Comparison of ENCODE assay signal across 15 cellular contexts in genomic region chr1:232385221-232385620, GRCh38.
DNase-seq lines count a peak whose midpoint lies in the region; ATAC-seq and TF ChIP-seq lines count a peak whose summit lies in the region.
"Had no signal": no experiment of that assay in that cellular context is flagged by ENCODE, and none has a peak within 500 bp of the region (broad histone marks: within the 10 kb centered on the region; RNA-seq: fewer than 3 reads in every experiment).

No MANE protein-coding gene starts in this region.

- no peak overlapping the region for H3K27ac ChIP-seq in RWPE2 (ENCODE audit: poor library complexity, severe bottlenecking)
- H3K27ac ChIP-seq in osteoblast (ENCODE audit: low read depth, low read length) = no peak overlapping the region
- no peak overlapping the region for H3K27ac ChIP-seq in substantia nigra (ENCODE audit: low read depth, low read length, poor library complexity, severe bottlenecking)
- H3K27ac ChIP-seq: epithelial cell of prostate had no signal

- H3K36me3 Mint-ChIP-seq in Caco-2 (ENCODE audit: insufficient read depth, unreplicated experiment) (peaks cover 7% of the 10 kb centered on the region), nephron progenitor cell (ENCODE audit: low read depth) (no peaks in the 10 kb centered on the region)
- H3K36me3 Mint-ChIP-seq in stimulated activated effector memory CD8-positive, alpha-beta T cell treated with anti-CD3 and anti-CD28 coated beads, Interleukin-12 subunit alpha, Interleukin-12 subunit beta, amount 100 ng/mL, for 72 hours = no peaks in the 10 kb centered on the region
- H3K36me3 Mint-ChIP-seq: immature natural killer cell, natural killer cell had no signal

- no peaks in the 10 kb centered on the region for H4K20me1 ChIP-seq in osteoblast (ENCODE audit: insufficient read depth, low read length)

- TF ChIP-seq CTCF in RWPE2 (IDR thresholded peaks at IDR 0.05; ENCODE audit: poor library complexity, severe bottlenecking) (no peak), osteoblast (IDR thresholded peaks at IDR 0.05; ENCODE audit: extremely low read depth, low read depth, low read length) (no peak), Caco-2 (IDR thresholded peaks at IDR 0.05; ENCODE audit: insufficient read depth in 1 of 2, low read depth in 1 of 2, low read length in 1 of 2, severe bottlenecking in 1 of 2, unreplicated experiment in 1 of 2) (no peak), nephron progenitor cell (IDR thresholded peaks at IDR 0.05) (no peak)

- H3K4me3 ChIP-seq in RWPE2 (ENCODE audit: severe bottlenecking) (no peak overlapping the region), osteoblast (ENCODE audit: insufficient read depth, low read length) (no peak overlapping the region), Caco-2 (ENCODE audit: low read depth, low read length) (no peak overlapping the region)

- DNase-seq in ELF-1 (ENCODE audit: low read depth, low spot score) (peak; percentile 41), RWPE2 (ENCODE audit: low spot score) (no peak), fibroblast of gingiva (ENCODE audit: low read depth) (peak; percentile 34), osteoblast (ENCODE audit: insufficient read length, low spot score, missing footprints) (no peak), Caco-2 (no peak), nephron progenitor cell (no peak), substantia nigra (lab: John Stamatoyannopoulos, UW) (no peak)
- DNase-seq in stimulated activated effector memory CD8-positive, alpha-beta T cell treated with anti-CD3 and anti-CD28 coated beads, Interleukin-12 subunit alpha, Interleukin-12 subunit beta, amount 100 ng/mL, for 72 hours (ENCODE audit: low spot score in 2 of 2) = no peak
- DNase-seq: activated CD8-positive, alpha-beta memory T cell treated with anti-CD3 and anti-CD28 coated beads, Interleukin-2, amount 50 U/mL, for 4 hours; COR-L47; immature natural killer cell; natural killer cell; NCI-H2227 treated with DMSO at 0.1 percent for 48 hours; stimulated activated CD4-positive, alpha-beta T cell treated with anti-CD3 and anti-CD28 coated beads, Interleukin-15, amount 100 ng/mL, for 24 hours had no signal

- peak overlapping the region; percentile 44 for H3K4me2 ChIP-seq in osteoblast (ENCODE audit: insufficient read depth, low read length)

- CTCF ChIA-PET in Caco-2 (lab: Charles Lee) = no interaction called here

- H3K4me1 Mint-ChIP-seq in Caco-2 (ENCODE audit: low read depth, unreplicated experiment) = peaks cover 31% of the 10 kb centered on the region
- H3K4me1 Mint-ChIP-seq in nephron progenitor cell = peaks cover 44% of the 10 kb centered on the region
- no peaks in the 10 kb centered on the region for H3K4me1 Mint-ChIP-seq in stimulated activated effector memory CD8-positive, alpha-beta T cell treated with anti-CD3 and anti-CD28 coated beads, Interleukin-12 subunit alpha, Interleukin-12 subunit beta, amount 100 ng/mL, for 72 hours
- H3K4me1 Mint-ChIP-seq: immature natural killer cell, natural killer cell had no signal

- H3K9me3 Mint-ChIP-seq in Caco-2 (ENCODE audit: unreplicated experiment) (peaks cover 2% of the 10 kb centered on the region), nephron progenitor cell (peaks cover 4% of the 10 kb centered on the region)
- no peaks in the 10 kb centered on the region for H3K9me3 Mint-ChIP-seq in stimulated activated effector memory CD8-positive, alpha-beta T cell treated with anti-CD3 and anti-CD28 coated beads, Interleukin-12 subunit alpha, Interleukin-12 subunit beta, amount 100 ng/mL, for 72 hours
- H3K9me3 Mint-ChIP-seq: immature natural killer cell, natural killer cell had no signal

- POLR2A ChIA-PET in Caco-2 (lab: Charles Lee) = no interaction called here

- intact Hi-C loops in Caco-2 (cut with micrococcal nuclease; ENCODE audit: unreplicated experiment) = loop anchor here (10.0 kb wide), 1 partner anchor 170 kb away; no protein-coding TSS in a partner anchor

- H3K27ac Mint-ChIP-seq in Caco-2 (ENCODE audit: unreplicated experiment) = no peak overlapping the region
- no peak overlapping the region for H3K27ac Mint-ChIP-seq in nephron progenitor cell
- H3K27ac Mint-ChIP-seq in stimulated activated effector memory CD8-positive, alpha-beta T cell treated with anti-CD3 and anti-CD28 coated beads, Interleukin-12 subunit alpha, Interleukin-12 subunit beta, amount 100 ng/mL, for 72 hours = no peak overlapping the region
- H3K27ac Mint-ChIP-seq: immature natural killer cell, natural killer cell had no signal

- no TSS peak for BruUV-seq in Caco-2 (replicated peaks; lab: Mats Ljungman, UMichigan)

- H3K4me3 Mint-ChIP-seq in Caco-2 (ENCODE audit: unreplicated experiment) (no peak overlapping the region), nephron progenitor cell (no peak overlapping the region)
- no peak overlapping the region for H3K4me3 Mint-ChIP-seq in stimulated activated effector memory CD8-positive, alpha-beta T cell treated with anti-CD3 and anti-CD28 coated beads, Interleukin-12 subunit alpha, Interleukin-12 subunit beta, amount 100 ng/mL, for 72 hours
- H3K4me3 Mint-ChIP-seq: immature natural killer cell, natural killer cell had no signal

- peak; percentile 71; the same call in 2 of the 3 replicates for ATAC-seq in RWPE2 (ENCODE audit: low read depth)
- no peak for ATAC-seq in stimulated activated effector memory CD8-positive, alpha-beta T cell treated with anti-CD3 and anti-CD28 coated beads, Interleukin-12 subunit alpha, Interleukin-12 subunit beta, amount 100 ng/mL, for 72 hours
- ATAC-seq: natural killer cell had no signal

- H2AFZ ChIP-seq in osteoblast (ENCODE audit: low read length) = peak overlapping the region; percentile 17

- H3K79me2 ChIP-seq in osteoblast (ENCODE audit: insufficient read depth, low read length) = no peaks in the 10 kb centered on the region

- H3K9me3 ChIP-seq in RWPE2 (ENCODE audit: severe bottlenecking) (no peaks in the 10 kb centered on the region), osteoblast (ENCODE audit: low read depth, low read length) (no peaks in the 10 kb centered on the region), Caco-2 (no peaks in the 10 kb centered on the region)

- H3K27me3 Mint-ChIP-seq in Caco-2 (ENCODE audit: insufficient read depth, unreplicated experiment) (no peaks in the 10 kb centered on the region), nephron progenitor cell (ENCODE audit: low read depth, poor library complexity) (no peaks in the 10 kb centered on the region)

- H3K36me3 ChIP-seq in RWPE2 (ENCODE audit: low read depth) = no peaks in the 10 kb centered on the region
- no peaks in the 10 kb centered on the region for H3K36me3 ChIP-seq in osteoblast (ENCODE audit: insufficient read depth, low read length)
- H3K36me3 ChIP-seq in Caco-2 (ENCODE audit: control insufficient read depth, insufficient read depth, low read length) = no peaks in the 10 kb centered on the region

- H3K27me3 ChIP-seq in RWPE2 (ENCODE audit: insufficient read depth, poor library complexity, severe bottlenecking) (no peaks in the 10 kb centered on the region), osteoblast (ENCODE audit: insufficient read depth, low read length) (no peaks in the 10 kb centered on the region), Caco-2 (replicated peaks; ENCODE audit: control insufficient read depth, insufficient read depth, low read length) (no peaks in the 10 kb centered on the region)

- H3K4me1 ChIP-seq in RWPE2 (ENCODE audit: insufficient read depth, poor library complexity, severe bottlenecking) = no peaks in the 10 kb centered on the region
- peaks cover 15% of the 10 kb centered on the region for H3K4me1 ChIP-seq in osteoblast (ENCODE audit: insufficient read depth, low read length)
- peaks cover 16% of the 10 kb centered on the region for H3K4me1 ChIP-seq in Caco-2

Comparison
In these comparisons a context has a peak if more than half of its experiments do, and no peak if none do; other contexts are left out.
1. DNase-seq: peak in ELF-1 (single experiment) and fibroblast of gingiva (single experiment); none in RWPE2 (single experiment), osteoblast (single experiment), Caco-2 (0 of 2), nephron progenitor cell (single experiment), stimulated activated effector memory CD8-positive, alpha-beta T cell treated with anti-CD3 and anti-CD28 coated beads, Interleukin-12 subunit alpha, Interleukin-12 subunit beta, amount 100 ng/mL, for 72 hours (0 of 2) and substantia nigra (0 of 49).